ENCODE assay signal across 8 cellular contexts in genomic region chr2:196925445-196925767, GRCh38. TPM values are rescaled to one million over a fixed set of nuclear protein-coding genes. Genes with fewer than 3 reads are reported as not detected.
DNase-seq lines count a peak whose midpoint lies in the region; ATAC-seq and TF ChIP-seq lines count a peak whose summit lies in the region.

No MANE protein-coding gene starts in this region.

- peaks cover 19% of the 10 kb centered on the region for H3K4me1 ChIP-seq in skeletal muscle satellite cell (ENCODE audit: control insufficient read depth, insufficient read depth, low read length)

- H3K9me3 ChIP-seq in skeletal muscle satellite cell (replicated peaks; ENCODE audit: low read length): no peaks in the 10 kb centered on the region

- H3K4me3 ChIP-seq in foreskin fibroblast (ENCODE audit: low read depth in 1 of 2, low read length in 2 of 2) (peak overlapping the region; percentile 93 to 99), skeletal muscle satellite cell (ENCODE audit: low read length) (peak overlapping the region; percentile 96)

- DNase-seq in NCI-H510A treated with DMSO at 0.1 percent for 48 hours (lab: John Stamatoyannopoulos, UW) (peak; percentile 88), NCI-H510A (lab: John Stamatoyannopoulos, UW) (no peak), foreskin fibroblast (peak in 1 of 2 donors; percentile 33), T1000 (lab: John Stamatoyannopoulos, UW) (no peak)
- no peak for DNase-seq in stimulated activated CD4-positive, alpha-beta T cell treated with anti-CD3 and anti-CD28 coated beads, Interleukin-1b, Interleukin-23, amount 100 ng/mL, for 48 hours
- DNase-seq in activated CD4-positive, alpha-beta T cell treated with anti-CD3 and anti-CD28 coated beads, Interleukin-2, amount 50 U/mL, for 4 hours: no peak

- TF ChIP-seq CTCF in foreskin fibroblast (IDR thresholded peaks at IDR 0.05; ENCODE audit: low read depth, low read length): no peak

- peak overlapping the region; percentile 95 for H3K4me2 ChIP-seq in skeletal muscle satellite cell (ENCODE audit: low read length)

- H3K36me3 ChIP-seq in skeletal muscle satellite cell (ENCODE audit: insufficient read depth, low read length): no peaks in the 10 kb centered on the region

- H3K9ac ChIP-seq in skeletal muscle satellite cell (ENCODE audit: low read depth, low read length): peak overlapping the region; percentile 84

- peak; percentile 10; the same call in 2 of the 3 replicates for ATAC-seq in SK-N-SH treated with all-trans-retinoic acid at 6 μM for 48 hours

- no peaks in the 10 kb centered on the region for H3K27me3 ChIP-seq in skeletal muscle satellite cell (ENCODE audit: control insufficient read depth, insufficient read depth, low read length)

TF ChIP-seq in SK-N-SH treated with all-trans-retinoic acid at 6 μM for 48 hours, 23 proteins besides CTCF, POLR2A, EP300 and RAD21:
- TF ChIP-seq ISL1 (CRISPR knock-in tag; IDR thresholded peaks at IDR 0.05) (no peak), ZFP30 (CRISPR knock-in tag; IDR thresholded peaks at IDR 0.05) (no peak), BACH2 (CRISPR knock-in tag; IDR thresholded peaks at IDR 0.05; ENCODE audit: borderline replicate concordance) (no peak), ZNF565 (CRISPR knock-in tag; conservative IDR thresholded peaks at IDR 0.05; ENCODE audit: low read depth) (no peak), GLIS3 (CRISPR knock-in tag; IDR thresholded peaks at IDR 0.05) (no peak), OSR1 (CRISPR knock-in tag; IDR thresholded peaks at IDR 0.05) (no peak), ESRRG (CRISPR knock-in tag; IDR thresholded peaks at IDR 0.05) (no peak), ZNF8 (CRISPR knock-in tag; IDR thresholded peaks at IDR 0.05) (no peak), PATZ1 (CRISPR knock-in tag; IDR thresholded peaks at IDR 0.05; ENCODE audit: borderline replicate concordance) (no peak), CSDC2 (CRISPR knock-in tag; IDR thresholded peaks at IDR 0.05) (no peak), TSHZ2 (CRISPR knock-in tag; IDR thresholded peaks at IDR 0.05) (no peak)

RNA-seq across cellular contexts. Expression of gene PGAP1, which starts 1.1 kb away (rescaled TPM):
- 3.1 and 3.3 TPM in 2 replicates for total RNA-seq in skeletal muscle satellite cell (2012; rRNA removed)
